10 cellular contexts compared by ENCODE assay signal in genomic region chr5:26329562-26330189, GRCh38.
A peak's percentile ranks its signal among the peaks of the same experiment; 100 is the strongest.
DNase-seq lines count a peak whose midpoint lies in the region; ATAC-seq, FAIRE-seq and TF ChIP-seq lines count a peak whose summit lies in the region.
"Had no signal": no experiment of that assay in that cellular context is flagged by ENCODE, and none has a peak within 500 bp of the region (broad histone marks: within the 10 kb centered on the region; RNA-seq: fewer than 3 reads in every experiment).

No MANE protein-coding gene starts in this region.

- no peak overlapping the region for H3K27ac ChIP-seq in HL-60 (replicated peaks)
- H3K27ac ChIP-seq in RWPE1 = no peak overlapping the region
- H3K27ac ChIP-seq in hepatocyte = no peak overlapping the region

- intact Hi-C loops in activated CD8-positive, alpha-beta T cell treated with anti-CD3 and anti-CD28 coated beads for 36 hours (cut with micrococcal nuclease) = no loop called here

- no peaks in the 10 kb centered on the region for H3K4me1 ChIP-seq in BE2C
- no peaks in the 10 kb centered on the region for H3K4me1 ChIP-seq in hepatocyte (ENCODE audit: insufficient read depth)

- H3K27ac Mint-ChIP-seq in activated CD8-positive, alpha-beta T cell treated with anti-CD3 and anti-CD28 coated beads for 36 hours = no peak overlapping the region

- H3K36me3 Mint-ChIP-seq in activated CD8-positive, alpha-beta T cell treated with anti-CD3 and anti-CD28 coated beads for 36 hours (ENCODE audit: low read depth) = no peaks in the 10 kb centered on the region

- no peaks in the 10 kb centered on the region for H3K9me2 ChIP-seq in hepatocyte (replicated peaks; ENCODE audit: insufficient read depth)

- H3K4me1 Mint-ChIP-seq in activated CD8-positive, alpha-beta T cell treated with anti-CD3 and anti-CD28 coated beads for 36 hours (ENCODE audit: low read depth) = no peaks in the 10 kb centered on the region

- H3K9me3 ChIP-seq in BE2C (no peaks in the 10 kb centered on the region), hepatocyte (ENCODE audit: low read depth) (no peaks in the 10 kb centered on the region)

- WGBS in hepatocyte (ENCODE audit: low lambda C conversion rate, missing lambda C conversion rate) = 21% methylated on average over 4 of the region's 4 CpGs

- H2AFZ ChIP-seq in hepatocyte = no peak overlapping the region

- TF ChIP-seq POLR2A in GM12891 (IDR thresholded peaks at IDR 0.05; ENCODE audit: low read depth, low read length) = no peak

- no peaks in the 10 kb centered on the region for H3K27me3 Mint-ChIP-seq in activated CD8-positive, alpha-beta T cell treated with anti-CD3 and anti-CD28 coated beads for 36 hours

- POLR2A ChIA-PET in RWPE1 (lab: Yijun Ruan, JAX; ENCODE audit: low non-redundant PET) = no interaction called here
- POLR2A ChIA-PET in activated CD8-positive, alpha-beta T cell treated with anti-CD3 and anti-CD28 coated beads for 36 hours (lab: Charles Lee) = no interaction called here

- no peak for ATAC-seq in activated CD8-positive, alpha-beta T cell treated with anti-CD3 and anti-CD28 coated beads for 36 hours
- ATAC-seq in HG03342 (IDR thresholded peaks at IDR 0.05; ENCODE audit: unreplicated experiment) = no peak

- H3K27me3 ChIP-seq in BE2C (no peaks in the 10 kb centered on the region), HL-60 (ENCODE audit: insufficient read depth, poor library complexity, severe bottlenecking) (no peaks in the 10 kb centered on the region), hepatocyte (no peaks in the 10 kb centered on the region)

- CTCF ChIA-PET in RWPE1 (lab: Yijun Ruan, JAX) = interaction anchor here (0.6 to 1.2 kb wide), 13 partner anchors 10 to 1721 kb away, joined by 3 to 7 read pairs (median 3); no protein-coding TSS in a partner anchor
- CTCF ChIA-PET in activated CD8-positive, alpha-beta T cell treated with anti-CD3 and anti-CD28 coated beads for 36 hours (lab: Charles Lee) = no interaction called here

- DNase-seq in BE2C (no peak), HL-60 (ENCODE audit: low read depth in 1 of 2, low spot score in 1 of 2) (no peak), RWPE1 (ENCODE audit: low spot score) (peak; percentile 48), hepatocyte (ENCODE audit: low spot score) (peak; percentile 25), GM12891 (ENCODE audit: insufficient read length, low spot score) (no peak), globus pallidus (ENCODE audit: low spot score) (no peak)
- DNase-seq in activated CD8-positive, alpha-beta T cell treated with anti-CD3 and anti-CD28 coated beads for 36 hours = no peak
- DNase-seq: stimulated activated CD4-positive, alpha-beta T cell treated with anti-CD3 and anti-CD28 coated beads, Interleukin-4, amount 100 ng/mL, for 4 hours had no signal

- no peak for FAIRE-seq in GM12891 (lab: Jason Lieb, UNC)
- FAIRE-seq: islet of Langerhans had no signal

- no peaks in the 10 kb centered on the region for H3K79me2 ChIP-seq in hepatocyte

- H3K4me2 ChIP-seq in hepatocyte = peak overlapping the region; percentile 47

- no peak overlapping the region for H3K4me3 Mint-ChIP-seq in activated CD8-positive, alpha-beta T cell treated with anti-CD3 and anti-CD28 coated beads for 36 hours

- H3K9me3 Mint-ChIP-seq in activated CD8-positive, alpha-beta T cell treated with anti-CD3 and anti-CD28 coated beads for 36 hours = peaks cover 6% of the 10 kb centered on the region

- H4K20me1 ChIP-seq in hepatocyte (ENCODE audit: insufficient read depth, poor library complexity, severe bottlenecking) = no peaks in the 10 kb centered on the region

- H3K4me3 ChIP-seq in BE2C (ENCODE audit: low read depth, low read length) (no peak overlapping the region), HL-60 (replicated peaks; ENCODE audit: insufficient read depth, low read length) (no peak overlapping the region), hepatocyte (no peak overlapping the region)

- H3K36me3 ChIP-seq in BE2C (no peaks in the 10 kb centered on the region), hepatocyte (replicated peaks; ENCODE audit: insufficient read depth, low read depth) (no peaks in the 10 kb centered on the region)

- peak; percentile 90 for TF ChIP-seq CTCF in BE2C (IDR thresholded peaks at IDR 0.05; ENCODE audit: low read depth, low read length)
- TF ChIP-seq CTCF in HL-60 (IDR thresholded peaks at IDR 0.05; ENCODE audit: insufficient read depth, low read length) = peak; percentile 9
- peak; percentile 91 for TF ChIP-seq CTCF in RWPE1 (conservative IDR thresholded peaks at IDR 0.05; ENCODE audit: low read depth)
- peak; percentile 72 for TF ChIP-seq CTCF in hepatocyte (IDR thresholded peaks at IDR 0.05; ENCODE audit: poor library complexity)
- no peak for TF ChIP-seq CTCF in activated CD8-positive, alpha-beta T cell treated with anti-CD3 and anti-CD28 coated beads for 36 hours (IDR thresholded peaks at IDR 0.05)

TF ChIP-seq in GM12891, 5 proteins besides CTCF, POLR2A, EP300 and RAD21:
- TF ChIP-seq POLR2AphosphoS5 (IDR thresholded peaks at IDR 0.05; ENCODE audit: low read depth, low read length) (no peak), SPI1 (IDR thresholded peaks at IDR 0.05; ENCODE audit: low read depth, low read length) (no peak), TAF1 (IDR thresholded peaks at IDR 0.05; ENCODE audit: low read depth, low read length) (no peak), POU2F2 (IDR thresholded peaks at IDR 0.05; ENCODE audit: low read depth, low read length) (no peak), PAX5 (IDR thresholded peaks at IDR 0.05; ENCODE audit: insufficient read depth, low read length, severe bottlenecking) (no peak)

Comparison
In these comparisons a context has a peak if more than half of its experiments do, and no peak if none do; other contexts are left out.
1. DNase-seq: peak in RWPE1 (single experiment) and hepatocyte (single experiment); none in BE2C (single experiment), HL-60 (0 of 2), GM12891 (single experiment), activated CD8-positive, alpha-beta T cell treated with anti-CD3 and anti-CD28 coated beads for 36 hours (single experiment) and globus pallidus (single experiment).